In genomic region chr10:86747796-86748581, GRCh38 we compare ENCODE assay signal across 19 cellular contexts. TPM values are rescaled to one million over a fixed set of nuclear protein-coding genes. Genes with fewer than 3 reads are reported as not detected.
DNase-seq lines count a peak whose midpoint lies in the region; ATAC-seq, FAIRE-seq and TF ChIP-seq lines count a peak whose summit lies in the region.
"Had no signal": no experiment of that assay in that cellular context is flagged by ENCODE, and none has a peak within 500 bp of the region (broad histone marks: within the 10 kb centered on the region; RNA-seq: fewer than 3 reads in every experiment).

No MANE protein-coding gene starts in this region.

- H3K9me3 ChIP-seq in A673 (ENCODE audit: low read depth, low read length, poor library complexity, severe bottlenecking): no peaks in the 10 kb centered on the region
- H3K9me3 ChIP-seq in gastroesophageal sphincter: no peaks in the 10 kb centered on the region

- H3K4me1 Mint-ChIP-seq in activated naive CD8-positive, alpha-beta T cell treated with anti-CD3 and anti-CD28 coated beads for 36 hours: peaks cover 10% of the 10 kb centered on the region

- no peak for TF ChIP-seq CTCF in A673 (conservative IDR thresholded peaks at IDR 0.05; ENCODE audit: low read depth, low read length)
- no peak for TF ChIP-seq CTCF in VCaP (conservative IDR thresholded peaks at IDR 0.05)
- TF ChIP-seq CTCF in gastroesophageal sphincter (IDR thresholded peaks at IDR 0.05): no peak
- TF ChIP-seq CTCF in D721Med (IDR thresholded peaks at IDR 0.05; ENCODE audit: insufficient read depth, missing control alignments): no peak

- TF ChIP-seq POLR2A in gastroesophageal sphincter (IDR thresholded peaks at IDR 0.05): no peak

- no peaks in the 10 kb centered on the region for H3K36me3 Mint-ChIP-seq in activated naive CD8-positive, alpha-beta T cell treated with anti-CD3 and anti-CD28 coated beads for 36 hours
- H3K36me3 Mint-ChIP-seq: activated naive CD4-positive, alpha-beta T cell treated with anti-CD3 and anti-CD28 coated beads, Interleukin-2, amount 50 U/mL, for 24 hours had no signal

- H3K27me3 Mint-ChIP-seq in activated naive CD8-positive, alpha-beta T cell treated with anti-CD3 and anti-CD28 coated beads for 36 hours: peaks cover 10% of the 10 kb centered on the region
- H3K27me3 Mint-ChIP-seq: activated CD4-positive, alpha-beta memory T cell treated with anti-CD3 and anti-CD28 coated beads, Interleukin-2, amount 10 ng/mL, durations not matched to agents 7 days and 5 days; activated naive CD4-positive, alpha-beta T cell treated with anti-CD3 and anti-CD28 coated beads, Interleukin-2, amount 50 U/mL, for 24 hours had no signal

- POLR2A ChIA-PET in A673 (lab: Charles Lee; ENCODE audit: low non-redundant PET): interaction anchor here (0.7 kb wide), 1 partner anchor 29 kb away, joined by 9 read pairs; no protein-coding TSS in a partner anchor

- WGBS in gastroesophageal sphincter (ENCODE audit: low coverage in 1 of 2), 2 donors: 17 to 32% methylated on average over 7 of the region's 7 CpGs

- BruUV-seq in A673 (replicated peaks; lab: Mats Ljungman, UMichigan): TSS peak; percentile 97

- peaks cover 58% of the 10 kb centered on the region for H3K4me1 ChIP-seq in A673 (ENCODE audit: insufficient read depth, low read length, poor library complexity, severe bottlenecking)
- H3K4me1 ChIP-seq in gastroesophageal sphincter: peaks cover 6 to 56% (median 7%) of the 10 kb centered on the region in 3 donors

- H3K27ac Mint-ChIP-seq in activated naive CD8-positive, alpha-beta T cell treated with anti-CD3 and anti-CD28 coated beads for 36 hours: no peak overlapping the region
- H3K27ac Mint-ChIP-seq: activated CD4-positive, alpha-beta memory T cell treated with anti-CD3 and anti-CD28 coated beads, Interleukin-2, amount 10 ng/mL, durations not matched to agents 7 days and 5 days; activated naive CD4-positive, alpha-beta T cell treated with anti-CD3 and anti-CD28 coated beads, Interleukin-2, amount 50 U/mL, for 24 hours; activated T-cell treated with anti-CD3 and anti-CD28 coated beads, Interleukin-2, amount 50 U/mL, for 24 hours had no signal

- H3K4me3 Mint-ChIP-seq in activated naive CD8-positive, alpha-beta T cell treated with anti-CD3 and anti-CD28 coated beads for 36 hours: no peak overlapping the region
- H3K4me3 Mint-ChIP-seq: activated CD4-positive, alpha-beta memory T cell treated with anti-CD3 and anti-CD28 coated beads, Interleukin-2, amount 10 ng/mL, durations not matched to agents 7 days and 5 days; activated naive CD4-positive, alpha-beta T cell treated with anti-CD3 and anti-CD28 coated beads, Interleukin-2, amount 50 U/mL, for 24 hours; activated T-cell treated with anti-CD3 and anti-CD28 coated beads, Interleukin-2, amount 50 U/mL, for 24 hours had no signal

- CTCF ChIA-PET in A673 (lab: Charles Lee): interaction anchor here (0.7 to 1.2 kb wide), 2 partner anchors 9 to 259 kb away, joined by 3 to 4 read pairs; partner anchors contain the start of gene BMPR1A

- H3K36me3 ChIP-seq in A673 (ENCODE audit: insufficient read depth, low read length, poor library complexity, severe bottlenecking): no peaks in the 10 kb centered on the region
- H3K36me3 ChIP-seq in gastroesophageal sphincter: no peaks in the 10 kb centered on the region

- TF ChIP-seq EP300 in gastroesophageal sphincter (IDR thresholded peaks at IDR 0.05): no peak

- H3K4me3 ChIP-seq in A673 (ENCODE audit: low read depth, low read length, poor library complexity, severe bottlenecking): peak overlapping the region; percentile 7
- H3K4me3 ChIP-seq in gastroesophageal sphincter: no peak overlapping the region

- no peak for ATAC-seq in gastroesophageal sphincter
- ATAC-seq: left ventricle myocardium superior, sciatic nerve had no signal

- no peaks in the 10 kb centered on the region for H3K9me3 Mint-ChIP-seq in activated naive CD8-positive, alpha-beta T cell treated with anti-CD3 and anti-CD28 coated beads for 36 hours
- H3K9me3 Mint-ChIP-seq: activated CD4-positive, alpha-beta memory T cell treated with anti-CD3 and anti-CD28 coated beads, Interleukin-2, amount 10 ng/mL, durations not matched to agents 7 days and 5 days; activated naive CD4-positive, alpha-beta T cell treated with anti-CD3 and anti-CD28 coated beads, Interleukin-2, amount 50 U/mL, for 24 hours; activated T-cell treated with anti-CD3 and anti-CD28 coated beads, Interleukin-2, amount 50 U/mL, for 24 hours had no signal

- H3K27ac ChIP-seq in A673 (ENCODE audit: low read depth, low read length, poor library complexity, severe bottlenecking): peak overlapping the region; percentile 90
- peak overlapping the region; percentile 40 for H3K27ac ChIP-seq in VCaP
- peak overlapping the region in 3 of 4 donors; percentile 7 to 54 (median 53) for H3K27ac ChIP-seq in gastroesophageal sphincter

- no peak for FAIRE-seq in D721Med (lab: Jason Lieb, UNC)
- FAIRE-seq: colon, urothelium cell line had no signal

- peak; percentile 99 for DNase-seq in A673 (ENCODE audit: low spot score)
- DNase-seq in EH (ENCODE audit: low read depth): peak; percentile 15
- no peak for DNase-seq in activated naive CD8-positive, alpha-beta T cell treated with anti-CD3 and anti-CD28 coated beads for 36 hours
- no peak for DNase-seq in AG20443 (ENCODE audit: low spot score)
- DNase-seq in NCI-H2196 (lab: John Stamatoyannopoulos, UW; ENCODE audit: unreplicated experiment): no peak
- DNase-seq in D721Med (ENCODE audit: insufficient read length, low spot score): no peak
- DNase-seq: activated CD4-positive, alpha-beta memory T cell treated with anti-CD3 and anti-CD28 coated beads, Interleukin-2, amount 10 ng/mL, durations not matched to agents 7 days and 5 days; activated T-cell treated with anti-CD3 and anti-CD28 coated beads, Interleukin-2, amount 50 U/mL, for 24 hours; left ventricle myocardium superior; NCI-H1105 treated with DMSO at 0.1 percent for 48 hours; NCI-H345; Right ventricle myocardium superior; stimulated activated CD4-positive, alpha-beta T cell treated with anti-CD3 and anti-CD28 coated beads, Interleukin-2, amount 100 ng/mL, for 24 hours had no signal

- intact Hi-C loops in A673 (cut with micrococcal nuclease; ENCODE audit: unreplicated experiment): loop anchor here (1.0 to 2.0 kb wide), 2 partner anchors 37 to 51 kb away; no protein-coding TSS in a partner anchor

- H3K27me3 ChIP-seq in A673 (replicated peaks; ENCODE audit: insufficient read depth, low read depth, low read length, poor library complexity): no peaks in the 10 kb centered on the region
- H3K27me3 ChIP-seq in gastroesophageal sphincter: no peaks in the 10 kb centered on the region

RNA-seq across cellular contexts. Expression of gene BMPR1A, which starts 8.4 kb away (rescaled TPM):
- total RNA-seq in A673 (2021): 112 and 136 TPM in 2 replicates
- 100 to 1,000 TPM in 3 of 4 donors, 10 to 100 TPM in 1; 91.5 to 121 (median 117) TPM for total RNA-seq in gastroesophageal sphincter
- 1 to 10 TPM; 7.5 to 8.4 TPM for total RNA-seq in activated naive CD8-positive, alpha-beta T cell treated with anti-CD3 and anti-CD28 coated beads for 36 hours

Comparison
In these comparisons a context has a peak if more than half of its experiments do, and no peak if none do; other contexts are left out.
1. DNase-seq: peak in A673 (single experiment) and EH (single experiment); none in activated naive CD8-positive, alpha-beta T cell treated with anti-CD3 and anti-CD28 coated beads for 36 hours (single experiment), AG20443 (single experiment), NCI-H2196 (single experiment) and D721Med (single experiment).
2. H3K27ac ChIP-seq: peak in every context shown above with its lines; median percentile 90 in A673; 53 in gastroesophageal sphincter; 40 in VCaP.
3. RNA of gene BMPR1A, which starts 8.4 kb away (total RNA-seq): 112 to 136 TPM in A673 and 91.5 to 121 TPM in gastroesophageal sphincter; 7.5 to 8.4 TPM in activated naive CD8-positive, alpha-beta T cell treated with anti-CD3 and anti-CD28 coated beads for 36 hours; every median in the first group is over 4 times any median in the second.